In genomic region chr12:132488127-132489077, GRCh38 we compare ENCODE assay signal across 8 cellular contexts. TPM values are rescaled to one million over a fixed set of nuclear protein-coding genes. Genes with fewer than 3 reads are reported as not detected.
DNase-seq lines count a peak whose midpoint lies in the region; ATAC-seq and TF ChIP-seq lines count a peak whose summit lies in the region.

No MANE protein-coding gene starts in this region.

- no peaks in the 10 kb centered on the region for H3K27me3 ChIP-seq in Peyer's patch
- H3K27me3 ChIP-seq in skeletal muscle tissue (ENCODE audit: control insufficient read depth in 3 of 3, insufficient read depth in 3 of 3, low read length in 3 of 3), result no peaks in the 10 kb centered on the region

- H3K4me1 ChIP-seq in Peyer's patch, result peaks cover 4 to 34% (median 23%) of the 10 kb centered on the region in 4 donors
- peaks cover 28 to 31% (median 29%) of the 10 kb centered on the region in 3 donors for H3K4me1 ChIP-seq in skeletal muscle tissue (ENCODE audit: control insufficient read depth in 3 of 3, insufficient read depth in 3 of 3, low read length in 3 of 3)

- H3K4me3 ChIP-seq in Peyer's patch (peak overlapping the region; percentile 69 to 97 (median 92)), skeletal muscle tissue (ENCODE audit: low read length in 3 of 3) (peak overlapping the region in 2 of 3 donors; percentile 29 to 49)

- TF ChIP-seq POLR2A in Peyer's patch (IDR thresholded peaks at IDR 0.05) (no peak), erythroblast (IDR thresholded peaks at IDR 0.05; ENCODE audit: low read length) (peak; percentile 35)

- no peak for TF ChIP-seq CTCF in Peyer's patch (IDR thresholded peaks at IDR 0.05)

- H3K27ac ChIP-seq in Peyer's patch (peak overlapping the region; percentile 83 to 95 (median 87)), skeletal muscle tissue (ENCODE audit: low read depth, low read length) (peak overlapping the region; percentile 0)

- H3K36me3 ChIP-seq in Peyer's patch (no peaks in the 10 kb centered on the region), skeletal muscle tissue (ENCODE audit: control insufficient read depth in 3 of 3, insufficient read depth in 3 of 3, low read length in 3 of 3) (peaks cover 2 to 5% (median 2%) of the 10 kb centered on the region in 3 donors)

- H3K9me3 ChIP-seq in Peyer's patch (no peaks in the 10 kb centered on the region), skeletal muscle tissue (ENCODE audit: control insufficient read depth in 3 of 3, low read length in 3 of 3) (no peaks in the 10 kb centered on the region)

- intact Hi-C loops in head of caudate nucleus (cut with DNase I), result no loop called here

- ATAC-seq in GM21381 (IDR thresholded peaks at IDR 0.05; ENCODE audit: unreplicated experiment) (peak; percentile 11), GM21723 (IDR thresholded peaks at IDR 0.05; ENCODE audit: unreplicated experiment) (no peak)

- peak overlapping the region in 1 of 3 donors; percentile 38 for H3K9ac ChIP-seq in skeletal muscle tissue (ENCODE audit: low read depth in 1 of 3, low read length in 3 of 3)

- DNase-seq in Peyer's patch (peak; percentile 59 to 82 (median 64)), erythroblast (lab: John Stamatoyannopoulos, UW) (peak; percentile 39 to 46), head of caudate nucleus (no peak), mucosa of gallbladder (ENCODE audit: low spot score) (no peak), T-helper 9 cell (no peak)

RNA-seq across cellular contexts. Expression of gene FBRSL1, which starts 1.5 kb away (rescaled TPM):
- total RNA-seq in Peyer's patch (100 to 1,000 TPM in 1 of 4 donors, 10 to 100 TPM in 3; 48.3 to 484 (median 63.5) TPM), skeletal muscle tissue (6.8 TPM), mucosa of gallbladder (67.1 TPM)

Comparison
In these comparisons a context has a peak if more than half of its experiments do, and no peak if none do; other contexts are left out.
1. DNase-seq: peak in Peyer's patch (3 of 3) and erythroblast (2 of 2); none in head of caudate nucleus (0 of 42), mucosa of gallbladder (single experiment) and T-helper 9 cell (single experiment).